8 cellular contexts compared by ENCODE assay signal in genomic region chr11:64250406-64250874, GRCh38. TPM values are rescaled to one million over a fixed set of nuclear protein-coding genes. Genes with fewer than 3 reads are reported as not detected.
DNase-seq lines count a peak whose midpoint lies in the region; ATAC-seq and TF ChIP-seq lines count a peak whose summit lies in the region.

No MANE protein-coding gene starts in this region.

- no peak overlapping the region for H3K27ac Mint-ChIP-seq in T-helper 1 cell treated with Interleukin-12 subunit alpha and Interleukin-12 subunit beta and Interleukin-4 antibody, amounts not matched to agents 30 μg/mL and 1 μg/mL, for 36 hours
- peak overlapping the region; percentile 97 for H3K27ac Mint-ChIP-seq in WTC11
- no peak overlapping the region for H3K27ac Mint-ChIP-seq in stimulated activated memory B cell treated with anti-CD40 and anti-IgM and Interleukin-4, amounts not matched to agents 10 μg/mL and 1 μg/mL and 100 μg/mL, for 72 hours

- no peaks in the 10 kb centered on the region for H3K4me1 ChIP-seq in foreskin keratinocyte

- H3K4me3 Mint-ChIP-seq in T-helper 1 cell treated with Interleukin-12 subunit alpha and Interleukin-12 subunit beta and Interleukin-4 antibody, amounts not matched to agents 30 μg/mL and 1 μg/mL, for 36 hours: peak overlapping the region; percentile 74
- H3K4me3 Mint-ChIP-seq in WTC11: peak overlapping the region; percentile 88
- H3K4me3 Mint-ChIP-seq in stimulated activated memory B cell treated with anti-CD40 and anti-IgM and Interleukin-4, amounts not matched to agents 10 μg/mL and 1 μg/mL and 100 μg/mL, for 72 hours: peak overlapping the region; percentile 79

- TF ChIP-seq CTCF in WTC11 (IDR thresholded peaks at IDR 0.05): no peak
- TF ChIP-seq CTCF in foreskin keratinocyte (conservative IDR thresholded peaks at IDR 0.05): no peak

- CTCF ChIA-PET in WTC11 (lab: Charles Lee): interaction anchor here (0.5 to 5.3 kb wide), 30 partner anchors 8 to 599 kb away, joined by 3 to 75 read pairs (median 9); partner anchors contain the start of genes CATSPERZ, CCDC88B, DNAJC4 and ESRRA

- H3K27me3 Mint-ChIP-seq in T-helper 1 cell treated with Interleukin-12 subunit alpha and Interleukin-12 subunit beta and Interleukin-4 antibody, amounts not matched to agents 30 μg/mL and 1 μg/mL, for 36 hours (ENCODE audit: low read depth): no peaks in the 10 kb centered on the region
- H3K27me3 Mint-ChIP-seq in WTC11 (ENCODE audit: low read depth): no peaks in the 10 kb centered on the region
- no peaks in the 10 kb centered on the region for H3K27me3 Mint-ChIP-seq in stimulated activated memory B cell treated with anti-CD40 and anti-IgM and Interleukin-4, amounts not matched to agents 10 μg/mL and 1 μg/mL and 100 μg/mL, for 72 hours

- H3K36me3 Mint-ChIP-seq in T-helper 1 cell treated with Interleukin-12 subunit alpha and Interleukin-12 subunit beta and Interleukin-4 antibody, amounts not matched to agents 30 μg/mL and 1 μg/mL, for 36 hours (ENCODE audit: low read depth): peaks cover 2% of the 10 kb centered on the region
- no peaks in the 10 kb centered on the region for H3K36me3 Mint-ChIP-seq in WTC11
- H3K36me3 Mint-ChIP-seq in stimulated activated memory B cell treated with anti-CD40 and anti-IgM and Interleukin-4, amounts not matched to agents 10 μg/mL and 1 μg/mL and 100 μg/mL, for 72 hours: no peaks in the 10 kb centered on the region

- H3K27ac ChIP-seq in foreskin keratinocyte: no peak overlapping the region

- ATAC-seq in WTC11: no peak
- no peak for ATAC-seq in stimulated activated memory B cell treated with anti-CD40 and anti-IgM and Interleukin-4, amounts not matched to agents 10 μg/mL and 1 μg/mL and 100 μg/mL, for 72 hours
- no peak for ATAC-seq in foreskin keratinocyte

- DNase-seq in T-helper 1 cell (no peak), WTC11 (ENCODE audit: low spot score) (no peak), GF-D8 (lab: John Stamatoyannopoulos, UW) (no peak), foreskin keratinocyte (no peak)
- DNase-seq in stimulated activated CD4-positive, alpha-beta T cell treated with anti-CD3 and anti-CD28 coated beads, Interleukin-15, amount 100 ng/mL, for 24 hours: no peak

- peak overlapping the region; percentile 46 for H3K4me3 ChIP-seq in iPS-11a (ENCODE audit: low read depth, low read length)

- H3K27me3 ChIP-seq in foreskin keratinocyte: no peaks in the 10 kb centered on the region

- POLR2A ChIA-PET in WTC11 (lab: Charles Lee): interaction anchor here (0.9 to 3.7 kb wide), 7 partner anchors 9 to 98 kb away, joined by 3 to 25 read pairs (median 4); partner anchors contain the start of genes FKBP2, NUDT22, PRDX5 and STIP1

- no peaks in the 10 kb centered on the region for H3K9me3 Mint-ChIP-seq in T-helper 1 cell treated with Interleukin-12 subunit alpha and Interleukin-12 subunit beta and Interleukin-4 antibody, amounts not matched to agents 30 μg/mL and 1 μg/mL, for 36 hours
- no peaks in the 10 kb centered on the region for H3K9me3 Mint-ChIP-seq in WTC11
- no peaks in the 10 kb centered on the region for H3K9me3 Mint-ChIP-seq in stimulated activated memory B cell treated with anti-CD40 and anti-IgM and Interleukin-4, amounts not matched to agents 10 μg/mL and 1 μg/mL and 100 μg/mL, for 72 hours

- peaks cover 23% of the 10 kb centered on the region for H3K4me1 Mint-ChIP-seq in T-helper 1 cell treated with Interleukin-12 subunit alpha and Interleukin-12 subunit beta and Interleukin-4 antibody, amounts not matched to agents 30 μg/mL and 1 μg/mL, for 36 hours (ENCODE audit: low read depth)
- peaks cover 42% of the 10 kb centered on the region for H3K4me1 Mint-ChIP-seq in WTC11
- peaks cover 57% of the 10 kb centered on the region for H3K4me1 Mint-ChIP-seq in stimulated activated memory B cell treated with anti-CD40 and anti-IgM and Interleukin-4, amounts not matched to agents 10 μg/mL and 1 μg/mL and 100 μg/mL, for 72 hours

TF ChIP-seq in WTC11, 78 proteins besides CTCF, POLR2A, EP300 and RAD21:
- TF ChIP-seq IRF2 (CRISPR knock-in tag; IDR thresholded peaks at IDR 0.05; ENCODE audit: borderline replicate concordance, low read depth): no peak
- no peak for TF ChIP-seq ESRRA (CRISPR knock-in tag; IDR thresholded peaks at IDR 0.05; ENCODE audit: borderline replicate concordance)
- TF ChIP-seq CDX4 (CRISPR knock-in tag; IDR thresholded peaks at IDR 0.05; ENCODE audit: borderline replicate concordance): no peak

RNA-seq across cellular contexts. Expression of gene PLCB3, which starts 0.9 kb away (rescaled TPM):
- 80.0 to 97.4 TPM (median 82.2 TPM) in 3 replicates for total RNA-seq in WTC11 (2021)
- total RNA-seq in foreskin keratinocyte: 66.4 and 79.6 TPM in 2 replicates
- 37.1 and 40.6 TPM in 2 replicates for polyA plus RNA-seq in foreskin keratinocyte

RNA-seq across cellular contexts. Expression of gene PPP1R14B, which starts 3.7 kb away (rescaled TPM):
- 435 to 471 TPM (median 458 TPM) in 3 replicates for total RNA-seq in WTC11 (2021)
- 591 and 629 TPM in 2 replicates for total RNA-seq in foreskin keratinocyte
- polyA plus RNA-seq in foreskin keratinocyte: 706 and 722 TPM in 2 replicates

RNA-seq across cellular contexts. Expression of gene FKBP2, which starts 9.5 kb away (rescaled TPM):
- total RNA-seq in WTC11 (2021) (57.2 to 65.9 TPM (median 61.7 TPM) in 3 replicates), foreskin keratinocyte (79.5 and 84.0 TPM in 2 replicates)
- 145 and 159 TPM in 2 replicates for polyA plus RNA-seq in foreskin keratinocyte

RNA-seq across cellular contexts. Expression of gene VEGFB, which starts 16.1 kb away (rescaled TPM):
- total RNA-seq in WTC11 (2021) (51.7 to 62.2 TPM (median 59.7 TPM) in 3 replicates), foreskin keratinocyte (38.3 and 41.3 TPM in 2 replicates)
- 70.0 and 70.9 TPM in 2 replicates for polyA plus RNA-seq in foreskin keratinocyte

RNA-seq across cellular contexts. Expression of gene DNAJC4, which starts 20.1 kb away (rescaled TPM):
- total RNA-seq in WTC11 (2021) (26.0 to 27.2 TPM (median 27.1 TPM) in 3 replicates), foreskin keratinocyte (12.7 and 14.1 TPM in 2 replicates)
- polyA plus RNA-seq in foreskin keratinocyte: 23.0 and 25.9 TPM in 2 replicates
